In the genomic region with DNA sequence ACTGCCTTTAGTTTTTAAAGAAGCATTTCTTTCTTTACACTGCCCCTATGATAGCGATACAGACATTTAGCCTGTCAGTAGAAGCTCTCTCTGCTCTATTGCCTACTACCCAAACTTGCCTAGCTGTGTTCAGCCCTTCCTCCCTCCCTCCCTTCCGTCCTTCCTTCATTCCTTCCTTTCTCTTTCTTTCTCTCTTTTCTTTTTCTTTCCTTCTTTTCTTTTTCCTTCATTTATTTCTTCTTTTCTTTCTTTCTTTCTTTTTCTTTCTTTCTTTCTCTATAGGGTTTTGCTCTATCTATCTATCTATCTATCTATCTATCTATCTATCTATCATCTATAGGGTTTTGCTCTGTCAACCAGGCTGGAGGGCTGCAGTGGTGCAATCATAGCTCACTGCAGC, we compare ENCODE assay signal across 23 cellular contexts.
"Had no signal": no experiment of that assay in that cellular context is flagged by ENCODE, and none has a peak within 500 bp of the region (broad histone marks: within the 10 kb centered on the region; RNA-seq: fewer than 3 reads in every experiment).

No MANE protein-coding gene starts in this region.

- H3K27ac Mint-ChIP-seq: activated naive CD4-positive, alpha-beta T cell treated with anti-CD3 and anti-CD28 coated beads, Interleukin-2, amount 10 ng/mL, durations not matched to agents 7 days and 5 days; brain; immature natural killer cell; naive thymus-derived CD4-positive, alpha-beta T cell; WTC11 had no signal

- H3K9me3 ChIP-seq: left lung, sigmoid colon, testis had no signal

- DNase-seq: activated CD4-positive, alpha-beta T cell treated with anti-CD3 and anti-CD28 coated beads, Interleukin-2, amount 50 U/mL, for 4 hours; activated effector memory CD4-positive, alpha-beta T cell treated with anti-CD3 and anti-CD28 coated beads, Interleukin-2, amount 50 U/mL, for 16 hours; activated naive CD4-positive, alpha-beta T cell treated with anti-CD3 and anti-CD28 coated beads, Interleukin-2, amount 10 ng/mL, durations not matched to agents 7 days and 5 days; foreskin fibroblast; glutamatergic neuron; immature natural killer cell; kidney glomerular epithelial cell; left lung; naive thymus-derived CD4-positive, alpha-beta T cell; occipital lobe; posterior cingulate gyrus; sigmoid colon; stimulated activated CD4-positive, alpha-beta T cell treated with anti-CD3 and anti-CD28 coated beads, Interleukin-2, amount 100 ng/mL, for 48 hours; stimulated activated CD8-positive, alpha-beta memory T cell treated with anti-CD3 and anti-CD28 coated beads, Interleukin-4, amount 100 ng/mL, for 48 hours; stimulated activated naive CD4-positive, alpha-beta T cell; T-helper 1 cell; T1000; testis had no signal

- H3K79me2 ChIP-seq: hepatocyte had no signal

- H3K4me2 ChIP-seq: hepatocyte had no signal

- H3K4me3 ChIP-seq: hepatocyte, left lung, lung, sigmoid colon, testis had no signal

- H3K9me3 Mint-ChIP-seq: activated naive CD4-positive, alpha-beta T cell treated with anti-CD3 and anti-CD28 coated beads, Interleukin-2, amount 10 ng/mL, durations not matched to agents 7 days and 5 days; brain; immature natural killer cell; naive thymus-derived CD4-positive, alpha-beta T cell; neural crest cell had no signal

- H3K36me3 Mint-ChIP-seq: activated naive CD4-positive, alpha-beta T cell treated with anti-CD3 and anti-CD28 coated beads, Interleukin-2, amount 10 ng/mL, durations not matched to agents 7 days and 5 days; brain; immature natural killer cell; naive thymus-derived CD4-positive, alpha-beta T cell; WTC11 had no signal

- ATAC-seq: left lung; naive thymus-derived CD4-positive, alpha-beta T cell; WTC11 had no signal

- H3K27me3 ChIP-seq: hepatocyte, testis had no signal

- H3K27ac ChIP-seq: hepatocyte, left lung, sigmoid colon, testis had no signal

- H2AFZ ChIP-seq: hepatocyte had no signal

- H3K4me3 Mint-ChIP-seq: activated naive CD4-positive, alpha-beta T cell treated with anti-CD3 and anti-CD28 coated beads, Interleukin-2, amount 10 ng/mL, durations not matched to agents 7 days and 5 days; brain; immature natural killer cell; naive thymus-derived CD4-positive, alpha-beta T cell; neural crest cell; WTC11 had no signal

- H3K36me3 ChIP-seq: left lung, sigmoid colon had no signal

- H3K4me1 ChIP-seq: left lung, sigmoid colon, testis had no signal

- H3K4me1 Mint-ChIP-seq: activated naive CD4-positive, alpha-beta T cell treated with anti-CD3 and anti-CD28 coated beads, Interleukin-2, amount 10 ng/mL, durations not matched to agents 7 days and 5 days; brain; immature natural killer cell; neural crest cell; WTC11 had no signal
